1 cellular context compared by ENCODE assay signal in the genomic region with DNA sequence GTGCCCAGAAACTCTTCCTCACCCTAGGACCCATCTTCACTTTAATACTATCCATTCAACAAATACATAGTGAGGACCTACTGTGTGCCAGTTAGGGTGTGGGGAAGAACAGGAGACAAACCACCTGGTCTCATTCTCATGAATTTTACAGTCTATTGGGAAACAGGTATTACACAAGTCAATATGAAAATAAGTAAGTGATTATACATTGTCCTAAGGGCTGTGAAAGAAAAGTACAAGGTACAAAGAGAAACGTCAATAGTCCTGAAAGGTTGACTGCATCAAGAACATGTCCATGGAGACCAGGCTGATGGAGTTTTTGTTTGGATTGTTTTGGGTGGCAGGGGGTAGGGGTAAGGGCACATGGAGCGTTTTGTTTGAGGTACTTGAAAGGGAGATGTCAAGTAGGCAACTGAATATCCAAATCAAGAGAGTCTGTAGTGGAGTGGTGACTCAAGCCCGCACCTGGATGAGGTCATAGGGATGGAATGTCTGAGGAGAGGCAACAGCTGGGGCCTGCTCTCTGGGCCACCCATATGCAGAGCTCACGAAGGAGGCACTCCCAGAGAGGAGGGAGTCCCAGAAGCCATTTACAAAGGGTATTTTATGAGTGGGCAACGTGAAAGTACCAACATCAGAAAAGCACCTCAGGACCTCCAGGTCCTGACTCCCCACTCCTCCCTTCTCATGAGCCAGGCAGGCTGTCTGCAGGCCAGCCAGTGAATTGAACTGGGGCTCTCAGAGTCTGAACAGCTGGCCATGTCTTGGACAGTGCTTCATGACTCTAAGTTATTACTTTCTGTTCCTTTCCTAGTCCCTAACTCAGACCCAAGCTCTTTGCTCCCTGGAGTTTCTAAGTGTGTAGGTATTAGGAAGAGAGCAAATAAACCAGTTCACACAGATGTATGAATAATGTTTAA.
TF ChIP-seq lines count a peak whose summit lies in the region.

No MANE protein-coding gene starts in this region.

TF ChIP-seq in liver, 16 proteins besides CTCF, POLR2A, EP300 and RAD21 (continued from another document):
- TF ChIP-seq, protein P1, sequence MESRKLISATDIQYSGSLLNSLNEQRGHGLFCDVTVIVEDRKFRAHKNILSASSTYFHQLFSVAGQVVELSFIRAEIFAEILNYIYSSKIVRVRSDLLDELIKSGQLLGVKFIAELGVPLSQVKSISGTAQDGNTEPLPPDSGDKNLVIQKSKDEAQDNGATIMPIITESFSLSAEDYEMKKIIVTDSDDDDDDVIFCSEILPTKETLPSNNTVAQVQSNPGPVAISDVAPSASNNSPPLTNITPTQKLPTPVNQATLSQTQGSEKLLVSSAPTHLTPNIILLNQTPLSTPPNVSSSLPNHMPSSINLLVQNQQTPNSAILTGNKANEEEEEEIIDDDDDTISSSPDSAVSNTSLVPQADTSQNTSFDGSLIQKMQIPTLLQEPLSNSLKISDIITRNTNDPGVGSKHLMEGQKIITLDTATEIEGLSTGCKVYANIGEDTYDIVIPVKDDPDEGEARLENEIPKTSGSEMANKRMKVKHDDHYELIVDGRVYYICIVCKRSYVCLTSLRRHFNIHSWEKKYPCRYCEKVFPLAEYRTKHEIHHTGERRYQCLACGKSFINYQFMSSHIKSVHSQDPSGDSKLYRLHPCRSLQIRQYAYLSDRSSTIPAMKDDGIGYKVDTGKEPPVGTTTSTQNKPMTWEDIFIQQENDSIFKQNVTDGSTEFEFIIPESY (IDR thresholded peaks at IDR 0.05), result no peak
- TF ChIP-seq FOXA2 (IDR thresholded peaks at IDR 0.05), result peak; percentile 54
- TF ChIP-seq, protein P2, sequence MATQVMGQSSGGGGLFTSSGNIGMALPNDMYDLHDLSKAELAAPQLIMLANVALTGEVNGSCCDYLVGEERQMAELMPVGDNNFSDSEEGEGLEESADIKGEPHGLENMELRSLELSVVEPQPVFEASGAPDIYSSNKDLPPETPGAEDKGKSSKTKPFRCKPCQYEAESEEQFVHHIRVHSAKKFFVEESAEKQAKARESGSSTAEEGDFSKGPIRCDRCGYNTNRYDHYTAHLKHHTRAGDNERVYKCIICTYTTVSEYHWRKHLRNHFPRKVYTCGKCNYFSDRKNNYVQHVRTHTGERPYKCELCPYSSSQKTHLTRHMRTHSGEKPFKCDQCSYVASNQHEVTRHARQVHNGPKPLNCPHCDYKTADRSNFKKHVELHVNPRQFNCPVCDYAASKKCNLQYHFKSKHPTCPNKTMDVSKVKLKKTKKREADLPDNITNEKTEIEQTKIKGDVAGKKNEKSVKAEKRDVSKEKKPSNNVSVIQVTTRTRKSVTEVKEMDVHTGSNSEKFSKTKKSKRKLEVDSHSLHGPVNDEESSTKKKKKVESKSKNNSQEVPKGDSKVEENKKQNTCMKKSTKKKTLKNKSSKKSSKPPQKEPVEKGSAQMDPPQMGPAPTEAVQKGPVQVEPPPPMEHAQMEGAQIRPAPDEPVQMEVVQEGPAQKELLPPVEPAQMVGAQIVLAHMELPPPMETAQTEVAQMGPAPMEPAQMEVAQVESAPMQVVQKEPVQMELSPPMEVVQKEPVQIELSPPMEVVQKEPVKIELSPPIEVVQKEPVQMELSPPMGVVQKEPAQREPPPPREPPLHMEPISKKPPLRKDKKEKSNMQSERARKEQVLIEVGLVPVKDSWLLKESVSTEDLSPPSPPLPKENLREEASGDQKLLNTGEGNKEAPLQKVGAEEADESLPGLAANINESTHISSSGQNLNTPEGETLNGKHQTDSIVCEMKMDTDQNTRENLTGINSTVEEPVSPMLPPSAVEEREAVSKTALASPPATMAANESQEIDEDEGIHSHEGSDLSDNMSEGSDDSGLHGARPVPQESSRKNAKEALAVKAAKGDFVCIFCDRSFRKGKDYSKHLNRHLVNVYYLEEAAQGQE (IDR thresholded peaks at IDR 0.05), result peak; percentile 8
- TF ChIP-seq SP1 (IDR thresholded peaks at IDR 0.05), result peak; percentile 79
- no peak for TF ChIP-seq NR2F2 (IDR thresholded peaks at IDR 0.05)
- TF ChIP-seq YY1 (IDR thresholded peaks at IDR 0.05), result no peak
- TF ChIP-seq, protein P3, sequence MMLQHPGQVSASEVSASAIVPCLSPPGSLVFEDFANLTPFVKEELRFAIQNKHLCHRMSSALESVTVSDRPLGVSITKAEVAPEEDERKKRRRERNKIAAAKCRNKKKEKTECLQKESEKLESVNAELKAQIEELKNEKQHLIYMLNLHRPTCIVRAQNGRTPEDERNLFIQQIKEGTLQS (IDR thresholded peaks at IDR 0.05), result no peak
- peak; percentile 58 to 64 for TF ChIP-seq RXRA (IDR thresholded peaks at IDR 0.05)
- TF ChIP-seq FOXA1 (IDR thresholded peaks at IDR 0.05), result no peak
